Comparison of ENCODE assay signal across 8 cellular contexts in the genomic region with DNA sequence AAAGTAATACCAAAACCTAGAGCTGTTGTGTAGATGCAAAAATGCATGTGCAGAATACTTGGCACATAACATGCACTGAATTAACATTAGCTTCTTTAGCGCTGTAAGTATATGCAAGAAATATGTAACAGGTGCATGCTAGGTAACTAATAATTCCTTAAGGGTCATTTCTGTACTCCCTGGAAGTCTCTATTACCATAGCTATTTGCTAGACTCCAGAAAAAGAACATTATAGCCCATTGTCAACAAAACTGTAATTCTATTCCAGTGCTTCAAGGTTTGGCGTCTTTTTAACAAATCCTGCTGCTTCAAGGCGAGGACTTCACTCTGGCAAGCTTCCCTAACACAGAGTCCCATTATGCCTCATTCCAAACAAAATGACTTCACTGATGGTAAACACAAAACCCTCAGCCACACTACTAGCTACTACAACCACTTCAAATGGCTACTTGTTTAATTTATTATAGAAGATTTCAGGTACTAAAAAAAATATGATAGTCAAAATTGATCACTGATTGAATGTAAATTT. TPM values are rescaled to one million over a fixed set of nuclear protein-coding genes. Genes with fewer than 3 reads are reported as not detected.
DNase-seq lines count a peak whose midpoint lies in the region; ATAC-seq and TF ChIP-seq lines count a peak whose summit lies in the region.

No MANE protein-coding gene starts in this region.

- ATAC-seq in activated T-cell treated with anti-CD3 and anti-CD28 coated beads, Interleukin-2, amount 50 U/mL, for 72 hours (replicated peaks in 1 of 2): no peak
- ATAC-seq in activated naive CD8-positive, alpha-beta T cell treated with anti-CD3 and anti-CD28 coated beads, Interleukin-2, amount 50 U/mL, for 24 hours: no peak
- ATAC-seq in left colon (peak; percentile 65), upper lobe of right lung (peak; percentile 82), HG02981 (IDR thresholded peaks at IDR 0.05; ENCODE audit: unreplicated experiment) (no peak), GM18502 (IDR thresholded peaks at IDR 0.05; ENCODE audit: poor library complexity, unreplicated experiment) (no peak)

- H3K9me3 Mint-ChIP-seq in activated T-cell treated with anti-CD3 and anti-CD28 coated beads, Interleukin-2, amount 50 U/mL, for 72 hours: no peaks in the 10 kb centered on the region
- no peaks in the 10 kb centered on the region for H3K9me3 Mint-ChIP-seq in activated naive CD8-positive, alpha-beta T cell treated with anti-CD3 and anti-CD28 coated beads, Interleukin-2, amount 50 U/mL, for 24 hours

- H3K4me1 Mint-ChIP-seq in activated T-cell treated with anti-CD3 and anti-CD28 coated beads, Interleukin-2, amount 50 U/mL, for 72 hours (ENCODE audit: low read depth): peaks cover 60% of the 10 kb centered on the region
- H3K4me1 Mint-ChIP-seq in activated naive CD8-positive, alpha-beta T cell treated with anti-CD3 and anti-CD28 coated beads, Interleukin-2, amount 50 U/mL, for 24 hours: peaks cover 68% of the 10 kb centered on the region

- DNase-seq in activated T-cell treated with anti-CD3 and anti-CD28 coated beads, Interleukin-2, amount 50 U/mL, for 72 hours: no peak
- no peak for DNase-seq in activated T-cell treated with anti-CD3 and anti-CD28 coated beads for 4 hours
- DNase-seq in activated naive CD8-positive, alpha-beta T cell treated with anti-CD3 and anti-CD28 coated beads, Interleukin-2, amount 50 U/mL, for 24 hours: no peak
- no peak for DNase-seq in left colon
- no peak for DNase-seq in upper lobe of right lung
- no peak for DNase-seq in NCI-H1436 treated with DMSO at 0.1 percent for 48 hours (lab: John Stamatoyannopoulos, UW)

- H3K27ac Mint-ChIP-seq in activated T-cell treated with anti-CD3 and anti-CD28 coated beads, Interleukin-2, amount 50 U/mL, for 72 hours: peak overlapping the region; percentile 99
- peak overlapping the region; percentile 93 for H3K27ac Mint-ChIP-seq in activated naive CD8-positive, alpha-beta T cell treated with anti-CD3 and anti-CD28 coated beads, Interleukin-2, amount 50 U/mL, for 24 hours

- H3K36me3 ChIP-seq in upper lobe of right lung: no peaks in the 10 kb centered on the region

- peak overlapping the region; percentile 17 for H3K4me3 ChIP-seq in upper lobe of right lung

- H3K4me3 Mint-ChIP-seq in activated T-cell treated with anti-CD3 and anti-CD28 coated beads, Interleukin-2, amount 50 U/mL, for 72 hours: peak overlapping the region; percentile 90 to 95
- H3K4me3 Mint-ChIP-seq in activated naive CD8-positive, alpha-beta T cell treated with anti-CD3 and anti-CD28 coated beads, Interleukin-2, amount 50 U/mL, for 24 hours: peak overlapping the region; percentile 91

- TF ChIP-seq CTCF in upper lobe of right lung (IDR thresholded peaks at IDR 0.05): no peak

- H3K36me3 Mint-ChIP-seq in activated T-cell treated with anti-CD3 and anti-CD28 coated beads, Interleukin-2, amount 50 U/mL, for 72 hours (ENCODE audit: insufficient read depth in 2 of 2): peaks cover under 1 to 6% of the 10 kb centered on the region in 2 donors
- H3K36me3 Mint-ChIP-seq in activated naive CD8-positive, alpha-beta T cell treated with anti-CD3 and anti-CD28 coated beads, Interleukin-2, amount 50 U/mL, for 24 hours (ENCODE audit: low read depth): peaks cover 8% of the 10 kb centered on the region

- H3K27me3 ChIP-seq in upper lobe of right lung: no peaks in the 10 kb centered on the region

- intact Hi-C loops in left colon (cut with DNase I, micrococcal nuclease) (loop anchor here in 1 of 2 donors (10.0 kb wide), 1 partner anchor 68 kb away; no protein-coding TSS in a partner anchor), upper lobe of right lung (cut with DNase I) (no loop called here)

- no peaks in the 10 kb centered on the region for H3K9me3 ChIP-seq in upper lobe of right lung

- peak overlapping the region; percentile 89 for H3K27ac ChIP-seq in upper lobe of right lung

- peaks cover 46% of the 10 kb centered on the region for H3K4me1 ChIP-seq in upper lobe of right lung

- H3K27me3 Mint-ChIP-seq in activated T-cell treated with anti-CD3 and anti-CD28 coated beads, Interleukin-2, amount 50 U/mL, for 72 hours (ENCODE audit: low read depth): no peaks in the 10 kb centered on the region
- H3K27me3 Mint-ChIP-seq in activated naive CD8-positive, alpha-beta T cell treated with anti-CD3 and anti-CD28 coated beads, Interleukin-2, amount 50 U/mL, for 24 hours: no peaks in the 10 kb centered on the region

RNA-seq across cellular contexts. Expression of a gene that starts 32.7 kb away (rescaled TPM):
- total RNA-seq in activated T-cell treated with anti-CD3 and anti-CD28 coated beads, Interleukin-2, amount 50 U/mL, for 72 hours: 100 to 1,000 TPM; 106 to 117 TPM
- total RNA-seq in left colon (100 to 1,000 TPM in 1 of 2 donors, 10 to 100 TPM in 1; 93.5 to 104 TPM), upper lobe of right lung (81.5 TPM)

Comparison
In these comparisons a context has a peak if more than half of its experiments do, and no peak if none do; other contexts are left out.
1. ATAC-seq: peak in left colon (single experiment) and upper lobe of right lung (single experiment); none in activated T-cell treated with anti-CD3 and anti-CD28 coated beads, Interleukin-2, amount 50 U/mL, for 72 hours (0 of 2), activated naive CD8-positive, alpha-beta T cell treated with anti-CD3 and anti-CD28 coated beads, Interleukin-2, amount 50 U/mL, for 24 hours (single experiment), HG02981 (single experiment) and GM18502 (single experiment).